Comparison of ENCODE assay signal across 20 cellular contexts in the genomic region with DNA sequence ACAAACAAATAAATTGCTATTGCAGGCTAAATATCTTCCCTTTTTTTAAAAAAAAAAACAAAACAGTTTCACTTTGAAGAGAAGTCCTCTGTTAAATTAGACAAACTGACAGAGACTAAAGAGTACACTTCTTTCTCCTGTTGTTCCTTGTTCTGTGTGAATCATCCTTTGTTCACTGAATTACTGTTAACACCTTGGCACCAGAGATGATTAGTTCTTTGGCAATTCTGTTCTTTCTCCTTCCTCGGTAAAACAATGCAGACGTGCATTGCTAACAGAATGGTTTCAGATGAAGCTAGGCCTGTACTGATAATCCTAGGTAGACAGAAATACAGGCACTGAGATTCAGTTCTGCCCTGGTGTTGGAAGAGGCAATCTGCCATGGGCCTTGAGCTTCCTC.
DNase-seq lines count a peak whose midpoint lies in the region; ATAC-seq, FAIRE-seq and TF ChIP-seq lines count a peak whose summit lies in the region.
"Had no signal": no experiment of that assay in that cellular context is flagged by ENCODE, and none has a peak within 500 bp of the region (broad histone marks: within the 10 kb centered on the region; RNA-seq: fewer than 3 reads in every experiment).

No MANE protein-coding gene starts in this region.

- H2BK120ac ChIP-seq in neuronal stem cell (ENCODE audit: low read depth, low read length) = no peak overlapping the region

- H3K23ac ChIP-seq in neuronal stem cell (ENCODE audit: low read depth, low read length, poor library complexity) = no peak overlapping the region

- H3K9me3 Mint-ChIP-seq in astrocyte (ENCODE audit: unreplicated experiment) = no peaks in the 10 kb centered on the region
- no peaks in the 10 kb centered on the region for H3K9me3 Mint-ChIP-seq in stimulated activated effector memory CD8-positive, alpha-beta T cell treated with anti-CD3 and anti-CD28 coated beads, Interleukin-12 subunit alpha, Interleukin-12 subunit beta, amount 100 ng/mL, for 72 hours

- peak overlapping the region; percentile 37 for H3K27ac Mint-ChIP-seq in astrocyte (ENCODE audit: unreplicated experiment)
- H3K27ac Mint-ChIP-seq in stimulated activated effector memory CD8-positive, alpha-beta T cell treated with anti-CD3 and anti-CD28 coated beads, Interleukin-12 subunit alpha, Interleukin-12 subunit beta, amount 100 ng/mL, for 72 hours = no peak overlapping the region
- H3K27ac Mint-ChIP-seq: naive thymus-derived CD4-positive, alpha-beta T cell had no signal

- no peak overlapping the region for H2BK12ac ChIP-seq in neuronal stem cell (ENCODE audit: low read length)

- H2AFZ ChIP-seq in astrocyte (ENCODE audit: low read depth, low read length) (peak overlapping the region; percentile 46), neuronal stem cell (ENCODE audit: low read length) (no peak overlapping the region)

- no peak overlapping the region for H4K91ac ChIP-seq in neuronal stem cell (ENCODE audit: low read depth, low read length, poor library complexity)

- no peak overlapping the region for H2AK5ac ChIP-seq in neuronal stem cell (ENCODE audit: low read depth, low read length)

- H4K8ac ChIP-seq in neuronal stem cell (ENCODE audit: low read depth, low read length) = no peak overlapping the region

- no peaks in the 10 kb centered on the region for H3K27me3 ChIP-seq in astrocyte (ENCODE audit: insufficient read depth, low read length)
- H3K27me3 ChIP-seq in neuronal stem cell (ENCODE audit: control insufficient read depth in 3 of 3, insufficient read depth in 3 of 3, low read depth in 1 of 3, low read length in 3 of 3) = no peaks in the 10 kb centered on the region
- H3K27me3 ChIP-seq: right atrium auricular region, tibial artery had no signal

- H3K9me3 ChIP-seq in astrocyte (ENCODE audit: insufficient read depth, low read depth, low read length) (no peaks in the 10 kb centered on the region), neuronal stem cell (replicated peaks in 1 of 2; ENCODE audit: control insufficient read depth in 2 of 2, insufficient read depth in 1 of 2, low read depth in 1 of 2, low read length in 2 of 2) (peaks cover 0 to 7% of the 10 kb centered on the region in 2 donors)
- H3K9me3 ChIP-seq: tibial artery had no signal

- no peaks in the 10 kb centered on the region for H4K20me1 ChIP-seq in astrocyte (ENCODE audit: insufficient read depth, low read length)

- H3K4me1 Mint-ChIP-seq in astrocyte (ENCODE audit: low read depth, unreplicated experiment) = no peaks in the 10 kb centered on the region
- H3K4me1 Mint-ChIP-seq in stimulated activated effector memory CD8-positive, alpha-beta T cell treated with anti-CD3 and anti-CD28 coated beads, Interleukin-12 subunit alpha, Interleukin-12 subunit beta, amount 100 ng/mL, for 72 hours = no peaks in the 10 kb centered on the region
- H3K4me1 Mint-ChIP-seq: naive thymus-derived CD4-positive, alpha-beta T cell had no signal

- H3K36me3 ChIP-seq in astrocyte (ENCODE audit: insufficient read depth, low read length) (no peaks in the 10 kb centered on the region), neuronal stem cell (replicated peaks in 1 of 2; ENCODE audit: control insufficient read depth in 2 of 2, insufficient read depth in 2 of 2, low read length in 2 of 2) (no peaks in the 10 kb centered on the region)
- H3K36me3 ChIP-seq: right atrium auricular region, tibial artery had no signal

- no peaks in the 10 kb centered on the region for H3K27me3 Mint-ChIP-seq in astrocyte (ENCODE audit: low read depth, unreplicated experiment)

- no peak overlapping the region for H3K18ac ChIP-seq in neuronal stem cell (ENCODE audit: low read length)

- H3K79me1 ChIP-seq in neuronal stem cell (ENCODE audit: low read depth, low read length) = no peaks in the 10 kb centered on the region

- no peak for ATAC-seq in stimulated activated effector memory CD8-positive, alpha-beta T cell treated with anti-CD3 and anti-CD28 coated beads, Interleukin-12 subunit alpha, Interleukin-12 subunit beta, amount 100 ng/mL, for 72 hours
- no peak for ATAC-seq in HG03520 (IDR thresholded peaks at IDR 0.05; ENCODE audit: unreplicated experiment)
- ATAC-seq: naive thymus-derived CD4-positive, alpha-beta T cell had no signal

- H3K4me2 ChIP-seq in astrocyte (ENCODE audit: low read length) (peak overlapping the region; percentile 48), neuronal stem cell (ENCODE audit: insufficient read depth, low read length, poor library complexity, severe bottlenecking) (no peak overlapping the region)

- FAIRE-seq in GM12891 (lab: Jason Lieb, UNC) = peak; percentile 23
- peak; percentile 5 for FAIRE-seq in astrocyte (lab: Jason Lieb, UNC)
- FAIRE-seq: D721Med had no signal

- H3K79me2 ChIP-seq in astrocyte (ENCODE audit: insufficient read depth, low read length) = no peaks in the 10 kb centered on the region

- no peak overlapping the region for H2BK15ac ChIP-seq in neuronal stem cell (ENCODE audit: low read length)

- H3K4me1 ChIP-seq in astrocyte (ENCODE audit: insufficient read depth, low read length) (no peaks in the 10 kb centered on the region), neuronal stem cell (ENCODE audit: control insufficient read depth in 2 of 2, insufficient read depth in 1 of 2, low read depth in 1 of 2, low read length in 2 of 2) (peaks cover 3 to 5% of the 10 kb centered on the region in 2 donors)

- no peak for TF ChIP-seq CTCF in astrocyte (IDR thresholded peaks at IDR 0.05; ENCODE audit: insufficient read depth, low read depth, low read length)
- no peak for TF ChIP-seq CTCF in fibroblast of pulmonary artery (IDR thresholded peaks at IDR 0.05; ENCODE audit: low read length, missing control alignments)

- H3K4ac ChIP-seq in neuronal stem cell (ENCODE audit: low read length) = no peak overlapping the region

- WGBS in neuronal stem cell (ENCODE audit: extremely low coverage in 2 of 2, insufficient read length in 2 of 2, insufficient replicate concordance in 1 of 2), 2 donors = no CpG with 5 or more reads among the region's 2 CpGs

- no peak overlapping the region for H3K14ac ChIP-seq in neuronal stem cell (ENCODE audit: low read length)

- no peak overlapping the region for H3K4me3 ChIP-seq in astrocyte (ENCODE audit: insufficient read depth, low read depth, low read length)
- no peak overlapping the region for H3K4me3 ChIP-seq in fibroblast of pulmonary artery (replicated peaks; ENCODE audit: low read depth, low read length)
- H3K4me3 ChIP-seq in neuronal stem cell (ENCODE audit: low read length in 2 of 2) = no peak overlapping the region
- H3K4me3 ChIP-seq: right atrium auricular region, tibial artery had no signal

- H3K36me3 Mint-ChIP-seq in astrocyte (ENCODE audit: low read depth, unreplicated experiment) = no peaks in the 10 kb centered on the region
- H3K36me3 Mint-ChIP-seq in stimulated activated effector memory CD8-positive, alpha-beta T cell treated with anti-CD3 and anti-CD28 coated beads, Interleukin-12 subunit alpha, Interleukin-12 subunit beta, amount 100 ng/mL, for 72 hours = no peaks in the 10 kb centered on the region
- H3K36me3 Mint-ChIP-seq: naive thymus-derived CD4-positive, alpha-beta T cell had no signal

- H2BK5ac ChIP-seq in neuronal stem cell (ENCODE audit: low read length) = no peak overlapping the region

- no peak overlapping the region for H3K27ac ChIP-seq in astrocyte (ENCODE audit: low read depth, low read length)
- peak overlapping the region; percentile 33 for H3K27ac ChIP-seq in neuronal stem cell (replicated peaks; ENCODE audit: low read length)
- H3K27ac ChIP-seq: tibial artery had no signal

- no peak for TF ChIP-seq POLR2A in GM12891 (IDR thresholded peaks at IDR 0.05; ENCODE audit: low read depth, low read length)

- no peak overlapping the region for H3K4me3 Mint-ChIP-seq in astrocyte (ENCODE audit: unreplicated experiment)
- H3K4me3 Mint-ChIP-seq in stimulated activated effector memory CD8-positive, alpha-beta T cell treated with anti-CD3 and anti-CD28 coated beads, Interleukin-12 subunit alpha, Interleukin-12 subunit beta, amount 100 ng/mL, for 72 hours = no peak overlapping the region
- H3K4me3 Mint-ChIP-seq: naive thymus-derived CD4-positive, alpha-beta T cell had no signal

- no peak for DNase-seq in GM12891 (ENCODE audit: insufficient read length, low spot score)
- DNase-seq in astrocyte (ENCODE audit: low read depth) = peak; percentile 43
- peak; percentile 35 for DNase-seq in fibroblast of pulmonary artery (ENCODE audit: low read depth)
- no peak for DNase-seq in neuronal stem cell (ENCODE audit: low spot score)
- no peak for DNase-seq in stimulated activated effector memory CD8-positive, alpha-beta T cell treated with anti-CD3 and anti-CD28 coated beads, Interleukin-12 subunit alpha, Interleukin-12 subunit beta, amount 100 ng/mL, for 72 hours (ENCODE audit: low spot score in 2 of 2)
- no peak for DNase-seq in SW480 (ENCODE audit: low spot score)
- no peak for DNase-seq in stimulated activated CD8-positive, alpha-beta memory T cell treated with anti-CD3 and anti-CD28 coated beads, Interleukin-4, amount 100 ng/mL, for 48 hours
- DNase-seq: activated naive CD4-positive, alpha-beta T cell; effector memory CD4-positive, alpha-beta T cell; glutamatergic neuron; islet precursor cell; naive thymus-derived CD4-positive, alpha-beta T cell; NCI-H1092; Right ventricle myocardium superior; stimulated activated CD4-positive, alpha-beta T cell treated with anti-CD3 and anti-CD28 coated beads, Interleukin-4, amount 100 ng/mL, for 1 hour; T-helper 2 cell; tibial artery had no signal

- H3K9ac ChIP-seq in astrocyte (ENCODE audit: low read length) (no peak overlapping the region), neuronal stem cell (ENCODE audit: low read depth, low read length, poor library complexity) (no peak overlapping the region)

TF ChIP-seq in GM12891, 5 proteins besides CTCF, POLR2A, EP300 and RAD21:
- TF ChIP-seq PAX5 (IDR thresholded peaks at IDR 0.05; ENCODE audit: insufficient read depth, low read length, severe bottlenecking) = no peak
- TF ChIP-seq TAF1 (IDR thresholded peaks at IDR 0.05; ENCODE audit: low read depth, low read length) = no peak
- TF ChIP-seq SPI1 (IDR thresholded peaks at IDR 0.05; ENCODE audit: low read depth, low read length) = no peak
- TF ChIP-seq POU2F2 (IDR thresholded peaks at IDR 0.05; ENCODE audit: low read depth, low read length) = no peak
- TF ChIP-seq POLR2AphosphoS5 (IDR thresholded peaks at IDR 0.05; ENCODE audit: low read depth, low read length) = no peak
TF ChIP-seq in GM12891: peak in this region for 0.

Comparison
In these comparisons a context has a peak if more than half of its experiments do, and no peak if none do; other contexts are left out.
1. DNase-seq: peak in astrocyte (single experiment) and fibroblast of pulmonary artery (single experiment); none in GM12891 (single experiment), neuronal stem cell (single experiment), stimulated activated effector memory CD8-positive, alpha-beta T cell treated with anti-CD3 and anti-CD28 coated beads, Interleukin-12 subunit alpha, Interleukin-12 subunit beta, amount 100 ng/mL, for 72 hours (0 of 2), SW480 (single experiment) and stimulated activated CD8-positive, alpha-beta memory T cell treated with anti-CD3 and anti-CD28 coated beads, Interleukin-4, amount 100 ng/mL, for 48 hours (single experiment).